In genomic region chr5:56146674-56147073, GRCh38 we compare ENCODE assay signal across 24 cellular contexts.
A peak's percentile ranks its signal among the peaks of the same experiment; 100 is the strongest.
DNase-seq lines count a peak whose midpoint lies in the region; ATAC-seq, FAIRE-seq and TF ChIP-seq lines count a peak whose summit lies in the region.
"Had no signal": no experiment of that assay in that cellular context is flagged by ENCODE, and none has a peak within 500 bp of the region (broad histone marks: within the 10 kb centered on the region; RNA-seq: fewer than 3 reads in every experiment).

No MANE protein-coding gene starts in this region.

- H3K36me3 ChIP-seq in OCI-LY3 (replicated peaks; ENCODE audit: low read depth, low read length) (no peaks in the 10 kb centered on the region), neutrophil (peaks cover 4% of the 10 kb centered on the region)
- H3K36me3 ChIP-seq: SJSA1 had no signal

- peaks cover 79% of the 10 kb centered on the region for H3K4me1 ChIP-seq in OCI-LY3 (ENCODE audit: low read length)
- peaks cover 42 to 54% of the 10 kb centered on the region in 2 experiments for H3K4me1 ChIP-seq in neutrophil (ENCODE audit: control insufficient read depth in 1 of 2, insufficient read depth in 1 of 2, low read depth in 1 of 2, low read length in 1 of 2)
- H3K4me1 ChIP-seq: SJSA1 had no signal

- ATAC-seq in GM18909 (IDR thresholded peaks at IDR 0.05; ENCODE audit: poor library complexity, unreplicated experiment) = no peak
- ATAC-seq: HepG2, Right ventricle myocardium inferior had no signal

- no peaks in the 10 kb centered on the region for H3K9me3 ChIP-seq in OCI-LY3 (ENCODE audit: insufficient read depth, low read length)
- H3K9me3 ChIP-seq in neutrophil = no peaks in the 10 kb centered on the region
- H3K9me3 ChIP-seq: SJSA1 had no signal

- no peak overlapping the region for H3K4me3 Mint-ChIP-seq in activated CD4-positive, alpha-beta T cell treated with anti-CD3 and anti-CD28 coated beads, Interleukin-2, amount 10 ng/mL, durations not matched to agents 24 days and 14 days
- H3K4me3 Mint-ChIP-seq: H9, HFFc6 had no signal

- no peaks in the 10 kb centered on the region for H3K27me3 Mint-ChIP-seq in activated CD4-positive, alpha-beta T cell treated with anti-CD3 and anti-CD28 coated beads, Interleukin-2, amount 10 ng/mL, durations not matched to agents 24 days and 14 days

- H3K4me3 ChIP-seq in OCI-LY3 (ENCODE audit: low read length) (no peak overlapping the region), neutrophil (ENCODE audit: low read depth in 1 of 2, low read length in 1 of 2) (no peak overlapping the region)
- H3K4me3 ChIP-seq: SJSA1 had no signal

- FAIRE-seq in GM19239 (lab: Jason Lieb, UNC) = peak; percentile 78
- FAIRE-seq: HepG2, RCC 7860 had no signal

- H3K36me3 Mint-ChIP-seq in activated CD4-positive, alpha-beta T cell treated with anti-CD3 and anti-CD28 coated beads, Interleukin-2, amount 10 ng/mL, durations not matched to agents 24 days and 14 days (ENCODE audit: low read depth) = peaks cover 6% of the 10 kb centered on the region

- no peak overlapping the region for H3K27ac Mint-ChIP-seq in activated CD4-positive, alpha-beta T cell treated with anti-CD3 and anti-CD28 coated beads, Interleukin-2, amount 10 ng/mL, durations not matched to agents 24 days and 14 days
- H3K27ac Mint-ChIP-seq: H9, HFFc6 had no signal

- H4K20me1 ChIP-seq in OCI-LY3 (ENCODE audit: insufficient read depth, low read length) = no peaks in the 10 kb centered on the region

- no peak overlapping the region for H2AFZ ChIP-seq in OCI-LY3 (ENCODE audit: low read depth, low read length)

- H3K9me3 Mint-ChIP-seq in activated CD4-positive, alpha-beta T cell treated with anti-CD3 and anti-CD28 coated beads, Interleukin-2, amount 10 ng/mL, durations not matched to agents 24 days and 14 days = no peaks in the 10 kb centered on the region
- H3K9me3 Mint-ChIP-seq: H9, HFFc6 had no signal

- H3K4me2 ChIP-seq in OCI-LY3 (ENCODE audit: low read length) = peak overlapping the region; percentile 11; the same call in 1 of the 2 replicates

- TF ChIP-seq CTCF in OCI-LY3 (IDR thresholded peaks at IDR 0.05; ENCODE audit: low read depth, low read length) (no peak), neutrophil (IDR thresholded peaks at IDR 0.05) (no peak)

- H3K27ac ChIP-seq in OCI-LY3 (ENCODE audit: low read length) (peak overlapping the region; percentile 94), neutrophil (peak overlapping the region; percentile 69)
- H3K27ac ChIP-seq: 22Rv1, SJSA1 had no signal

- no peaks in the 10 kb centered on the region for H3K27me3 ChIP-seq in OCI-LY3 (ENCODE audit: low read depth, low read length)
- H3K27me3 ChIP-seq in neutrophil = no peaks in the 10 kb centered on the region
- H3K27me3 ChIP-seq: SJSA1 had no signal

- intact Hi-C loops in activated CD4-positive, alpha-beta T cell treated with anti-CD3 and anti-CD28 coated beads, Interleukin-2, amount 10 ng/mL, durations not matched to agents 24 days and 14 days (cut with micrococcal nuclease) = loop anchor here (5.0 kb wide), 1 partner anchor 89 kb away; no protein-coding TSS in a partner anchor

- no peaks in the 10 kb centered on the region for H3K79me2 ChIP-seq in OCI-LY3 (ENCODE audit: low read length)

- peak; percentile 52 for DNase-seq in activated CD4-positive, alpha-beta T cell treated with anti-CD3 and anti-CD28 coated beads, Interleukin-2, amount 10 ng/mL, durations not matched to agents 24 days and 14 days
- no peak for DNase-seq in activated CD4-positive, alpha-beta T cell treated with anti-CD3 and anti-CD28 coated beads for 4 hours
- no peak for DNase-seq in GM19239 (ENCODE audit: insufficient read length, low spot score)
- DNase-seq in SW 1271 (lab: John Stamatoyannopoulos, UW) = no peak
- DNase-seq in activated T-cell treated with anti-CD3 and anti-CD28 coated beads, Interleukin-2, amount 50 U/mL, for 48 hours = no peak
- DNase-seq: ACHN, C1 segment of cervical spinal cord, H9, HFFc6, KBM-7, NCI-H1105 treated with DMSO at 0.1 percent for 48 hours, NCI-H2029 treated with DMSO at 0.1 percent for 48 hours, NCI-H345, NCI-H524, NCI-H82, OCI-M1 had no signal

- peak overlapping the region; percentile 9; the same call in 1 of the 2 replicates for H3K9ac ChIP-seq in OCI-LY3 (ENCODE audit: low read length)

- H3K4me1 Mint-ChIP-seq in activated CD4-positive, alpha-beta T cell treated with anti-CD3 and anti-CD28 coated beads, Interleukin-2, amount 10 ng/mL, durations not matched to agents 24 days and 14 days = peaks cover 38% of the 10 kb centered on the region
